Comparison of ENCODE assay signal across 22 cellular contexts in the genomic region with DNA sequence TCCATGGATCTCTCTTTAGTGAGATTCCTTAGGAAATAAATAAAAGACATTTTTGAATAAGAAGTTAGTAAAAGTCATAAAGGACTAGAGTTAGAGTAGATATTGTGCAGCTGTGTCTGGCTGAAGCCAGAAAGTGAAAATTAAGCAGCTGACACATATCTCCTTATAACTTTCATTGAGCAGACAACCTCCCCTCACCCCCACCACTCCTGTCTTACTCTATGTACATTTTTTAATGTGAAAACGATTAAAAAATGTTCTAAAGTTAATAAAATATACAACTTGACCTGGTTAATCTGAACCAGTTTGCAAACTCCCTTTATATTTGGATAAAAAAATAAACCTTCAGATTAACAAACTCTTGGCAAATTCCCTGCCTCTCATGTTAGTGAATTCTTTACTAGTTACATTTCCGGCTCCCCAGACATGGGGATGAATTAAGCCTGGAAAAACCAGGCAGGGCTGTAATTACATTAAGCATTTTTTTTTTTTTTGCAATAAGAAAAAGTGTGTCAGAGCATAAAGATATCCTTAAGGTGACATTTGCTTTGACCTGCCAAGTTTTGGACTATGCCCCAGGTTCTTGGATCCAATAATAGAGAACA.
DNase-seq lines count a peak whose midpoint lies in the region; ATAC-seq and TF ChIP-seq lines count a peak whose summit lies in the region.
"Had no signal": no experiment of that assay in that cellular context is flagged by ENCODE, and none has a peak within 500 bp of the region (broad histone marks: within the 10 kb centered on the region; RNA-seq: fewer than 3 reads in every experiment).

No MANE protein-coding gene starts in this region.

- WGBS in right cardiac atrium, result 44% methylated on average over 2 of the region's 2 CpGs

- no peaks in the 10 kb centered on the region for H3K79me2 ChIP-seq in fibroblast of lung (ENCODE audit: control insufficient read depth, insufficient read depth, low read length)

- no peak overlapping the region for H2AFZ ChIP-seq in fibroblast of lung (ENCODE audit: low read length)

- POLR2A ChIA-PET in GM10248 (lab: Yijun Ruan, JAX), result no interaction called here

- H3K9me3 ChIP-seq in right cardiac atrium (ENCODE audit: control insufficient read depth, low read length) (no peaks in the 10 kb centered on the region), fibroblast of lung (ENCODE audit: control insufficient read depth, insufficient read depth, low read depth, low read length) (no peaks in the 10 kb centered on the region), muscle layer of colon (ENCODE audit: low read length) (no peaks in the 10 kb centered on the region), vagina (no peaks in the 10 kb centered on the region)
- H3K9me3 ChIP-seq: adrenal gland, upper lobe of left lung had no signal

- DNase-seq in left ventricle myocardium superior, result no peak
- no peak for DNase-seq in right cardiac atrium
- DNase-seq in fibroblast of lung (ENCODE audit: low read depth in 2 of 2), result peak; percentile 48 to 55
- no peak for DNase-seq in vagina (ENCODE audit: extremely low spot score in 2 of 2)
- DNase-seq in NCI-H526 treated with DMSO at 0.1 percent for 48 hours (lab: John Stamatoyannopoulos, UW), result no peak
- DNase-seq in GM10248 (ENCODE audit: extremely low spot score), result no peak
- no peak for DNase-seq in activated CD8-positive, alpha-beta memory T cell treated with anti-CD3 and anti-CD28 coated beads for 24 hours
- DNase-seq: 8988T; activated CD4-positive, alpha-beta T cell treated with anti-CD3 and anti-CD28 coated beads for 48 hours; activated naive CD4-positive, alpha-beta T cell; activated T-cell treated with anti-CD3 and anti-CD28 coated beads, Interleukin-2, amount 50 U/mL, for 48 hours; adrenal gland; CD8-positive, alpha-beta memory T cell; effector memory CD8-positive, alpha-beta T cell; MV-4-11; NCI-H1694 treated with DMSO at 0.1 percent for 48 hours; NCI-H2171; NCI-H526; posterior cingulate gyrus; upper lobe of left lung had no signal

- H4K20me1 ChIP-seq in fibroblast of lung (ENCODE audit: control insufficient read depth, extremely low read depth, insufficient read depth, low read length), result no peaks in the 10 kb centered on the region

- H3K4me3 ChIP-seq in right cardiac atrium (ENCODE audit: low read length) (no peak overlapping the region), fibroblast of lung (replicated peaks in 1 of 4; ENCODE audit: control extremely low read depth in 1 of 4, insufficient read depth in 1 of 4, low read depth in 3 of 4, low read length in 4 of 4) (no peak overlapping the region), muscle layer of colon (ENCODE audit: low read depth in 1 of 2, low read length in 2 of 2) (no peak overlapping the region), vagina (no peak overlapping the region)
- H3K4me3 ChIP-seq: adrenal gland, upper lobe of left lung had no signal

- intact Hi-C loops in left ventricle myocardium superior (cut with micrococcal nuclease), result no loop called here
- intact Hi-C loops in right cardiac atrium (cut with DNase I), result no loop called here
- intact Hi-C loops in vagina (cut with DNase I), result no loop called here

- peak overlapping the region; percentile 8 for H3K4me2 ChIP-seq in fibroblast of lung (ENCODE audit: extremely low read depth, insufficient read depth, low read length)

- H3K4me1 ChIP-seq in right cardiac atrium (ENCODE audit: control insufficient read depth, insufficient read depth, low read length), result peaks cover 3% of the 10 kb centered on the region
- peaks cover 15% of the 10 kb centered on the region for H3K4me1 ChIP-seq in fibroblast of lung (ENCODE audit: control insufficient read depth, extremely low read depth, insufficient read depth, low read length)
- peaks cover 26% of the 10 kb centered on the region for H3K4me1 ChIP-seq in muscle layer of colon (ENCODE audit: insufficient read depth, low read length)
- H3K4me1 ChIP-seq in vagina, result peaks cover 28% of the 10 kb centered on the region

- TF ChIP-seq CTCF in fibroblast of lung (conservative IDR thresholded peaks at IDR 0.05 in 1 of 2, IDR thresholded peaks at IDR 0.05 in 1 of 2; ENCODE audit: low read depth in 1 of 2, low read length in 2 of 2) (no peak), vagina (IDR thresholded peaks at IDR 0.05) (no peak), GM10248 (IDR thresholded peaks at IDR 0.05; ENCODE audit: control extremely low read depth, extremely low read depth, low read depth, missing control alignments) (no peak)

- CTCF ChIA-PET in GM10248 (lab: Yijun Ruan, JAX), result no interaction called here

- H3K27me3 ChIP-seq in right cardiac atrium (ENCODE audit: control insufficient read depth, insufficient read depth) (no peaks in the 10 kb centered on the region), fibroblast of lung (ENCODE audit: control insufficient read depth, insufficient read depth, low read length) (no peaks in the 10 kb centered on the region), muscle layer of colon (ENCODE audit: control insufficient read depth in 1 of 2, insufficient read depth in 2 of 2, low read length in 2 of 2) (no peaks in the 10 kb centered on the region), vagina (no peaks in the 10 kb centered on the region)
- H3K27me3 ChIP-seq: adrenal gland, brain microvascular endothelial cell, upper lobe of left lung had no signal

- H3K9ac ChIP-seq in fibroblast of lung (ENCODE audit: insufficient read depth, low read length), result no peak overlapping the region
- H3K9ac ChIP-seq in muscle layer of colon (ENCODE audit: low read length), result no peak overlapping the region

- ATAC-seq in left ventricle myocardium superior, result peak; percentile 45
- ATAC-seq in right cardiac atrium, result no peak
- ATAC-seq: effector memory CD8-positive, alpha-beta T cell had no signal

- H3K36me3 ChIP-seq in fibroblast of lung (ENCODE audit: control insufficient read depth, insufficient read depth, low read length) (no peaks in the 10 kb centered on the region), muscle layer of colon (ENCODE audit: insufficient read depth, low read length) (no peaks in the 10 kb centered on the region), vagina (no peaks in the 10 kb centered on the region)
- H3K36me3 ChIP-seq: adrenal gland, brain microvascular endothelial cell, upper lobe of left lung had no signal

- no peak for TF ChIP-seq POLR2A in vagina (IDR thresholded peaks at IDR 0.05)

- no peak overlapping the region for H3K27ac ChIP-seq in right cardiac atrium (ENCODE audit: low read length)
- no peak overlapping the region for H3K27ac ChIP-seq in fibroblast of lung (ENCODE audit: insufficient read depth, low read length)
- peak overlapping the region; percentile 69 for H3K27ac ChIP-seq in muscle layer of colon (ENCODE audit: low read depth, low read length)
- peak overlapping the region; percentile 30 for H3K27ac ChIP-seq in vagina
- H3K27ac ChIP-seq: brain microvascular endothelial cell had no signal

Comparison
In these comparisons a context has a peak if more than half of its experiments do, and no peak if none do; other contexts are left out.
1. DNase-seq: peak in fibroblast of lung (2 of 2); none in left ventricle myocardium superior (single experiment), right cardiac atrium (0 of 3), vagina (0 of 2), NCI-H526 treated with DMSO at 0.1 percent for 48 hours (single experiment), GM10248 (single experiment) and activated CD8-positive, alpha-beta memory T cell treated with anti-CD3 and anti-CD28 coated beads for 24 hours (single experiment).
2. H3K27ac ChIP-seq: peak in muscle layer of colon (single experiment) and vagina (single experiment); none in right cardiac atrium (single experiment) and fibroblast of lung (single experiment).